14 cellular contexts compared by ENCODE assay signal in the genomic region with DNA sequence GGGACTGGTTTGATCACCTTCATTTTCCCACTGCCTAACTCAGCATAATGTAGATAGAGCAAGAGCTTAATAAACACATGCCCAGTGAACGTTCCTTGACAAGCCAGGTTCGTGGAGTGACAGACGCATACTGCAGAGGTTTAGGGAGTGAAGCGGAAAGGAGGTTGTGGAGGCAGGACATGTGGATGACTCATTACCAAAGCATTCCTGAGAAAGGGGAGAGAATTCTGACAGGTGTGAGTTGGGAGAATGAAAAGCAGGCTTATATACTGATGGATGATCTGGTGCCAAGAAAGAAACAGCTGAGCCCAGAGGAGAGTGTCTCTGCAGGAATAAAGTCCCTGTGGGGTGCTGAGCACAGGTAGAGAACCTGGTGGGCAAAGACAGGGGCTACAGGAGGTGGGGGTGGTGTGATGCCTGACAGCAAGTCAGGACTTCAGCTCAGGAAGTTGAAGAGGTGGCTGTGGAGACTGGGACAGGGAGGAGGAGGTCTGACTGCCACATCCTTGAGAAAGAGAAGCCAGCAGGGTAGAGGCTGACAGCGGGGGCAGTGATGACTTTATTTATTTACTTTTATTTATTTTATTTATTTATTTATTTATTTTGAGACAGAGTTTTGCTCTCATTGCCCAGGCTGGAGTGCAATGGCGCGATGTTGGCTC. TPM values are rescaled to one million over a fixed set of nuclear protein-coding genes. Genes with fewer than 3 reads are reported as not detected.
DNase-seq lines count a peak whose midpoint lies in the region; ATAC-seq, FAIRE-seq and TF ChIP-seq lines count a peak whose summit lies in the region.
"Had no signal": no experiment of that assay in that cellular context is flagged by ENCODE, and none has a peak within 500 bp of the region (broad histone marks: within the 10 kb centered on the region; RNA-seq: fewer than 3 reads in every experiment).

No MANE protein-coding gene starts in this region.

- H3K4ac ChIP-seq in H1 (replicated peaks; ENCODE audit: insufficient read length, low read depth, low read length): no peak overlapping the region

- H3K23ac ChIP-seq in H1 (ENCODE audit: insufficient read length): no peak overlapping the region

- H3K4me1 Mint-ChIP-seq in progenitor cell of endocrine pancreas (ENCODE audit: low read depth): peaks cover 19% of the 10 kb centered on the region

- H2BK15ac ChIP-seq in H1 (ENCODE audit: low read length): no peak overlapping the region

- H4K8ac ChIP-seq in H1 (ENCODE audit: extremely low read depth, insufficient read depth, low read length): no peak overlapping the region

- H3K79me2 ChIP-seq in H1 (ENCODE audit: control insufficient read depth in 1 of 2, insufficient read depth in 2 of 2, low read length in 2 of 2): peaks cover 0 to 17% of the 10 kb centered on the region in 2 experiments; a peak in 3 of 4 replicates

- H3K27ac ChIP-seq in H1 (ENCODE audit: low read depth, low read length): no peak overlapping the region

- peak; percentile 31 for DNase-seq in NCI-H2171 treated with DMSO at 0.1 percent for 48 hours (lab: John Stamatoyannopoulos, UW)
- no peak for DNase-seq in NCI-H2171 (lab: John Stamatoyannopoulos, UW)
- peak; percentile 71 for DNase-seq in M059J (ENCODE audit: low read depth)
- DNase-seq in H1 (ENCODE audit: low read depth in 1 of 2, low spot score in 2 of 2): no peak
- no peak for DNase-seq in progenitor cell of endocrine pancreas (ENCODE audit: low spot score, unreplicated experiment)
- DNase-seq: foreskin melanocyte, GOT3, KBM-7, natural killer cell, NCI-H2081 had no signal

- H2BK5ac ChIP-seq in H1 (ENCODE audit: low read depth, low read length): no peak overlapping the region

- H2BK120ac ChIP-seq in H1 (replicated peaks; ENCODE audit: low read depth, low read length): no peak overlapping the region

- ATAC-seq in HG02973 (IDR thresholded peaks at IDR 0.05; ENCODE audit: unreplicated experiment): no peak
- no peak for ATAC-seq in GM18870 (IDR thresholded peaks at IDR 0.05; ENCODE audit: unreplicated experiment)
- ATAC-seq in GM21423 (IDR thresholded peaks at IDR 0.05; ENCODE audit: unreplicated experiment): no peak
- ATAC-seq: natural killer cell had no signal

- no peak for TF ChIP-seq POLR2A in H1 (IDR thresholded peaks at IDR 0.05; ENCODE audit: control extremely low read depth in 1 of 2, low read depth in 2 of 2, low read length in 2 of 2)

- H3K27ac Mint-ChIP-seq in progenitor cell of endocrine pancreas: peak overlapping the region; percentile 50
- H3K27ac Mint-ChIP-seq: dendritic cell treated with granulocyte-macrophage colony-stimulating factor and Interleukin-4, amounts not matched to agents 40 ng/mL and 50 ng/mL, for 4 days had no signal

- H3K4me2 ChIP-seq in H1 (ENCODE audit: insufficient read depth in 1 of 2, low read depth in 2 of 2, low read length in 2 of 2): peak overlapping the region; percentile 5 to 14; a peak in 2 of 4 replicates

- no peaks in the 10 kb centered on the region; a peak in 1 of 7 replicates for H3K27me3 ChIP-seq in H1 (replicated peaks in 1 of 4; ENCODE audit: control insufficient read depth in 3 of 4, extremely low read depth in 1 of 4, insufficient read depth in 3 of 4, low read length in 3 of 4)

- peaks cover 12 to 22% (median 16%) of the 10 kb centered on the region in 4 experiments for H3K36me3 ChIP-seq in H1 (ENCODE audit: control insufficient read depth in 2 of 4, insufficient read depth in 4 of 4, low read length in 3 of 4)

- POLR2A ChIA-PET in H1 (lab: Charles Lee; ENCODE audit: partially characterized antibody): interaction anchor here (0.7 to 1.5 kb wide), 7 partner anchors 14 to 165 kb away, joined by 3 to 8 read pairs (median 3); partner anchors contain the start of gene ACY1

- H3K4me3 ChIP-seq in H1 (ENCODE audit: extremely low read depth in 1 of 4, insufficient read depth in 2 of 4, low read depth in 3 of 4, low read length in 4 of 4): no peak overlapping the region

- no peak overlapping the region for H2AFZ ChIP-seq in H1 (ENCODE audit: low read length)

- peaks cover 8 to 26% (median 16%) of the 10 kb centered on the region in 4 experiments for H3K4me1 ChIP-seq in H1 (replicated peaks in 1 of 4; ENCODE audit: control insufficient read depth in 3 of 4, insufficient read depth in 4 of 4, low read length in 3 of 4)

- no peak overlapping the region for H4K91ac ChIP-seq in H1 (replicated peaks; ENCODE audit: insufficient read length, low read length)

- H3K14ac ChIP-seq in H1 (ENCODE audit: insufficient read length): no peak overlapping the region

- no peak overlapping the region for H3K4me3 Mint-ChIP-seq in progenitor cell of endocrine pancreas (ENCODE audit: low read depth)
- H3K4me3 Mint-ChIP-seq: dendritic cell treated with granulocyte-macrophage colony-stimulating factor and Interleukin-4, amounts not matched to agents 40 ng/mL and 50 ng/mL, for 4 days had no signal

- peaks cover 12% of the 10 kb centered on the region for H3K27me3 Mint-ChIP-seq in progenitor cell of endocrine pancreas

- H2BK20ac ChIP-seq in H1 (ENCODE audit: low read length): no peak overlapping the region

- H3K18ac ChIP-seq in H1 (ENCODE audit: extremely low read depth, low read length): no peak overlapping the region

- H2AK5ac ChIP-seq in H1 (ENCODE audit: low read depth, low read length): no peak overlapping the region

- no peak overlapping the region for H3K9ac ChIP-seq in H1 (replicated peaks in 1 of 4; ENCODE audit: extremely low read depth in 1 of 4, low read depth in 3 of 4, low read length in 3 of 4)

- no peak for FAIRE-seq in H1 (lab: Jason Lieb, UNC)

- H3K56ac ChIP-seq in H1 (replicated peaks; ENCODE audit: insufficient read length, low read depth, low read length): no peak overlapping the region

- no peak overlapping the region for H4K5ac ChIP-seq in H1 (ENCODE audit: insufficient read length, low read depth, low read length)

- H4K20me1 ChIP-seq in H1 (replicated peaks in 1 of 2; ENCODE audit: control insufficient read depth in 1 of 2, insufficient read depth in 2 of 2, low read length in 2 of 2): peaks cover 0 to 3% of the 10 kb centered on the region in 2 experiments

- H2BK12ac ChIP-seq in H1 (ENCODE audit: low read depth, low read length): no peak overlapping the region

- H3K36me3 Mint-ChIP-seq in progenitor cell of endocrine pancreas (ENCODE audit: insufficient read depth): peaks cover 11% of the 10 kb centered on the region
- H3K36me3 Mint-ChIP-seq: natural killer cell had no signal

- CTCF ChIA-PET in H1 (lab: Charles Lee; ENCODE audit: partially characterized antibody): interaction anchor here (0.7 to 2.6 kb wide), 11 partner anchors 14 to 380 kb away, joined by 3 to 13 read pairs (median 3); partner anchors contain the start of gene DUSP7

- TF ChIP-seq EP300 in H1 (IDR thresholded peaks at IDR 0.05; ENCODE audit: borderline replicate concordance in 1 of 2, low read depth in 2 of 2, low read length in 2 of 2): no peak

- peaks cover 4% of the 10 kb centered on the region for H3K79me1 ChIP-seq in H1 (ENCODE audit: low read depth, low read length)

- no peak for TF ChIP-seq CTCF in H1 (IDR thresholded peaks at IDR 0.05; ENCODE audit: control extremely low read depth in 1 of 3, insufficient read depth in 1 of 3, low read depth in 1 of 3, low read length in 3 of 3)
- no peak for TF ChIP-seq CTCF in progenitor cell of endocrine pancreas (IDR thresholded peaks at IDR 0.05; ENCODE audit: unreplicated experiment)

- no peaks in the 10 kb centered on the region for H3K9me3 ChIP-seq in H1 (ENCODE audit: insufficient read depth in 2 of 2, low read depth in 1 of 2, low read length in 1 of 2)

- 68% methylated on average over 7 of the region's 7 CpGs; no CpG with 5 or more reads in 1 of the 2 experiments for WGBS in H1 (ENCODE audit: extremely low coverage in 1 of 2, insufficient coverage in 1 of 2, insufficient read length in 1 of 2, insufficient replicate concordance in 2 of 2, low coverage in 1 of 2, low lambda C conversion rate in 2 of 2, missing lambda C conversion rate in 1 of 2), 2 experiments

- TF ChIP-seq RAD21 in H1 (IDR thresholded peaks at IDR 0.05 in 1 of 2, conservative IDR thresholded peaks at IDR 0.05 in 1 of 2; ENCODE audit: low read depth in 2 of 2, low read length in 2 of 2): no peak

- peaks cover 5% of the 10 kb centered on the region; the same call in 1 of the 2 replicates for H3K23me2 ChIP-seq in H1 (ENCODE audit: low read depth, low read length)

- H3K9me3 Mint-ChIP-seq in progenitor cell of endocrine pancreas (ENCODE audit: low read depth): no peaks in the 10 kb centered on the region
- H3K9me3 Mint-ChIP-seq: dendritic cell treated with granulocyte-macrophage colony-stimulating factor and Interleukin-4, amounts not matched to agents 40 ng/mL and 50 ng/mL, for 4 days; natural killer cell had no signal

RNA-seq across cellular contexts. Expression of gene RPL29, which starts 2.4 kb away (rescaled TPM):
- total RNA-seq in M059J (2014; rRNA removed; shearing (Covaris generic)): 590 and 1,001 TPM in 2 replicates
- 1,467 and 1,476 TPM in 2 replicates for total RNA-seq in H1 (2021; fragmentation: NEBNext Ultra II Directional; extraction: Animal tissue kit (Norgen Biotek cat#: 25700))
- 2,660 and 3,062 TPM in 2 replicates for polyA plus RNA-seq in H1 (2011; rRNA removed)
- 3,021 TPM for polyA plus RNA-seq in H1 (2011; cell fraction: cytosol; rRNA removed)
- 1,988 TPM for polyA plus RNA-seq in H1 (2011; cell fraction: nucleus; rRNA removed)
- 2,347 to 2,838 TPM (median 2,522 TPM) in 4 replicates for polyA plus RNA-seq in H1 (2012, experiment 1 of 2)
- 3,643 TPM for polyA plus RNA-seq in H1 (2012, experiment 2 of 2)
- polyA plus RNA-seq in H1 (2013, experiment 1 of 2): 2,053 TPM
- polyA plus RNA-seq in H1 (2013, experiment 2 of 2): 1,963 TPM
- polyA minus RNA-seq in H1 (2011; rRNA and poly(A)+ RNA removed): 1,098 and 1,191 TPM in 2 replicates
- 1,141 TPM for polyA minus RNA-seq in H1 (2011; cell fraction: cytosol; rRNA and poly(A)+ RNA removed)
- polyA minus RNA-seq in H1 (2011; cell fraction: nucleus; rRNA and poly(A)+ RNA removed): 716 TPM
- 1,205 and 1,236 TPM in 2 replicates for total RNA-seq in progenitor cell of endocrine pancreas

RNA-seq across cellular contexts. Expression of gene ACY1, which starts 14.7 kb away (rescaled TPM):
- 26.4 and 29.4 TPM in 2 replicates for total RNA-seq in M059J (2014; rRNA removed; shearing (Covaris generic))
- total RNA-seq in H1 (2021; fragmentation: NEBNext Ultra II Directional; extraction: Animal tissue kit (Norgen Biotek cat#: 25700)): 45.5 and 48.3 TPM in 2 replicates
- polyA plus RNA-seq in H1 (2011; rRNA removed): 113 and 189 TPM in 2 replicates
- polyA plus RNA-seq in H1 (2011; cell fraction: cytosol; rRNA removed): 84.0 TPM
- polyA plus RNA-seq in H1 (2011; cell fraction: nucleus; rRNA removed): 135 TPM
- 34.5 to 75.6 TPM (median 65.5 TPM) in 4 replicates for polyA plus RNA-seq in H1 (2012, experiment 1 of 2)
- 75.0 TPM for polyA plus RNA-seq in H1 (2012, experiment 2 of 2)
- 33.1 TPM for polyA plus RNA-seq in H1 (2013, experiment 1 of 2)
- 31.7 TPM for polyA plus RNA-seq in H1 (2013, experiment 2 of 2)
- polyA minus RNA-seq in H1 (2011; rRNA and poly(A)+ RNA removed): 58.7 and 82.2 TPM in 2 replicates
- 40.8 TPM for polyA minus RNA-seq in H1 (2011; cell fraction: cytosol; rRNA and poly(A)+ RNA removed)
- polyA minus RNA-seq in H1 (2011; cell fraction: nucleus; rRNA and poly(A)+ RNA removed): 47.3 TPM
- total RNA-seq in progenitor cell of endocrine pancreas: 38.0 and 43.0 TPM in 2 replicates

RNA-seq across cellular contexts. Expression of gene ABHD14A, which starts 23.2 kb away (rescaled TPM):
- 9.9 and 17.8 TPM in 2 replicates for total RNA-seq in M059J (2014; rRNA removed; shearing (Covaris generic))
- 1.8 and 4.6 TPM in 2 replicates for total RNA-seq in H1 (2021; fragmentation: NEBNext Ultra II Directional; extraction: Animal tissue kit (Norgen Biotek cat#: 25700))
- 9.8 and 12.4 TPM in 2 replicates for polyA plus RNA-seq in H1 (2011; rRNA removed)
- polyA plus RNA-seq in H1 (2011; cell fraction: cytosol; rRNA removed): 8.7 TPM
- 6.5 TPM for polyA plus RNA-seq in H1 (2011; cell fraction: nucleus; rRNA removed)
- 2.7 to 5.2 TPM (median 4.4 TPM) in 4 replicates for polyA plus RNA-seq in H1 (2012, experiment 1 of 2)
- polyA plus RNA-seq in H1 (2012, experiment 2 of 2): 6.5 TPM
- 5.2 TPM for polyA plus RNA-seq in H1 (2013, experiment 1 of 2)
- polyA plus RNA-seq in H1 (2013, experiment 2 of 2): 5.6 TPM
- polyA minus RNA-seq in H1 (2011; rRNA and poly(A)+ RNA removed): 1.7 and 1.9 TPM in 2 replicates
- polyA minus RNA-seq in H1 (2011; cell fraction: cytosol; rRNA and poly(A)+ RNA removed): not detected
- 1.6 TPM for polyA minus RNA-seq in H1 (2011; cell fraction: nucleus; rRNA and poly(A)+ RNA removed)
- 16.4 and 19.4 TPM in 2 replicates for total RNA-seq in progenitor cell of endocrine pancreas

RNA-seq across cellular contexts. Expression of gene ABHD14B, which starts 24.2 kb away (rescaled TPM):
- 10.6 and 14.4 TPM in 2 replicates for total RNA-seq in M059J (2014; rRNA removed; shearing (Covaris generic))
- 5.8 and 6.1 TPM in 2 replicates for total RNA-seq in H1 (2021; fragmentation: NEBNext Ultra II Directional; extraction: Animal tissue kit (Norgen Biotek cat#: 25700))
- 18.0 and 20.0 TPM in 2 replicates for polyA plus RNA-seq in H1 (2011; rRNA removed)
- 19.8 TPM for polyA plus RNA-seq in H1 (2011; cell fraction: cytosol; rRNA removed)
- polyA plus RNA-seq in H1 (2011; cell fraction: nucleus; rRNA removed): 29.6 TPM
- polyA plus RNA-seq in H1 (2012, experiment 1 of 2): 6.0 to 11.2 TPM (median 9.3 TPM) in 4 replicates
- polyA plus RNA-seq in H1 (2012, experiment 2 of 2): 8.3 TPM
- 4.5 TPM for polyA plus RNA-seq in H1 (2013, experiment 1 of 2)
- 4.5 TPM for polyA plus RNA-seq in H1 (2013, experiment 2 of 2)
- 11.7 and 13.7 TPM in 2 replicates for polyA minus RNA-seq in H1 (2011; rRNA and poly(A)+ RNA removed)
- polyA minus RNA-seq in H1 (2011; cell fraction: cytosol; rRNA and poly(A)+ RNA removed): 9.2 TPM
- polyA minus RNA-seq in H1 (2011; cell fraction: nucleus; rRNA and poly(A)+ RNA removed): 12.2 TPM
- total RNA-seq in progenitor cell of endocrine pancreas: 13.7 and 14.4 TPM in 2 replicates

RNA-seq across cellular contexts. Expression of gene PCBP4, which starts 30.8 kb away (rescaled TPM):
- 14.7 and 45.1 TPM in 2 replicates for total RNA-seq in M059J (2014; rRNA removed; shearing (Covaris generic))
- total RNA-seq in H1 (2021; fragmentation: NEBNext Ultra II Directional; extraction: Animal tissue kit (Norgen Biotek cat#: 25700)): 16.4 and 19.6 TPM in 2 replicates
- 34.1 and 51.2 TPM in 2 replicates for polyA plus RNA-seq in H1 (2011; rRNA removed)
- 41.2 TPM for polyA plus RNA-seq in H1 (2011; cell fraction: cytosol; rRNA removed)
- 89.0 TPM for polyA plus RNA-seq in H1 (2011; cell fraction: nucleus; rRNA removed)
- 15.1 to 28.4 TPM (median 24.5 TPM) in 4 replicates for polyA plus RNA-seq in H1 (2012, experiment 1 of 2)
- polyA plus RNA-seq in H1 (2012, experiment 2 of 2): 20.6 TPM
- 12.3 TPM for polyA plus RNA-seq in H1 (2013, experiment 1 of 2)
- 12.9 TPM for polyA plus RNA-seq in H1 (2013, experiment 2 of 2)
- polyA minus RNA-seq in H1 (2011; rRNA and poly(A)+ RNA removed): 12.4 and 14.2 TPM in 2 replicates
- 13.5 TPM for polyA minus RNA-seq in H1 (2011; cell fraction: cytosol; rRNA and poly(A)+ RNA removed)
- polyA minus RNA-seq in H1 (2011; cell fraction: nucleus; rRNA and poly(A)+ RNA removed): 15.1 TPM
- total RNA-seq in progenitor cell of endocrine pancreas: 159 and 160 TPM in 2 replicates

Comparison
In these comparisons a context has a peak if more than half of its experiments do, and no peak if none do; other contexts are left out.
1. DNase-seq: peak in NCI-H2171 treated with DMSO at 0.1 percent for 48 hours (single experiment) and M059J (single experiment); none in NCI-H2171 (single experiment), H1 (0 of 2) and progenitor cell of endocrine pancreas (single experiment).